In the genomic region with DNA sequence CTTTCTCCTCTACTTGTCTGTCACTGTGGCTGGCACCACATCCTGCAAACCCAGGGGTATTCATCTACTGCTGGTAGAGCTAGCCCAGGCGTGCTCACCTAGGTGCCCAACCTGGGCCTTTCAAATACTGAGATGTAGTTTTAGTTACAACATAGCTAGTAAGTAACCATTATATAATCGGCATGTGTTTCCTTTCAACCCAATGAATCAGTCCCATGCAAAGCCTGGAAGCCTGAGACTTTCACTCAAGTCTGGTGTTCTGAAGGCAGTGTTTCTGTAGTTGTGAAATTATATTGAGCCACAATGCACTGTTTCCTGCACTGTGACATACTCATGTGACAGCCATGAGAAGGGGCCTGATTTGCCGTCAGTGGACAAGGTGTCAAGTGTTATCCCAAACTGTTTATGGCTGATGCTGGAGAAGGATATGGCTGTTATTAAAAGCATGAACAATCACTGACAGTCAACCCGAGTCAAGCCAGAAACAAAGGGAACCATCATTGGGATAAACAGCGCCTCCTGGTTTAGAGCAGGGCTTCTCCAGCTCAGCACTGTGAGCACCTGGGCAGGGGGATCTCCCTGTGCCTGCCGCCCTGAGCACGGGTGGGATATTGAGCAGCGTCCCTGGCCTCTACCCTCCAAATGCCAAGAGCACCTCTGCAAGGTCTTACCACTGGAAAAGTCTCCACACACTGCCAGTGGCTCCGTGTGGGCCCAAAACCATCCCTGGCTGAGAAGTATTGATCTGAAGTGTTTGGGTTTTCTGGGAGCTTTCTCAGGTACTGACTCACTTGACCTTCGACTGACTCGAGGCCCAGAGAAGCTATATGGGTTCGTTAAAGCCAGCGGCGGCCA, we compare ENCODE assay signal across 8 cellular contexts. TPM values are rescaled to one million over a fixed set of nuclear protein-coding genes. Genes with fewer than 3 reads are reported as not detected.
DNase-seq lines count a peak whose midpoint lies in the region; ATAC-seq and TF ChIP-seq lines count a peak whose summit lies in the region.

No MANE protein-coding gene starts in this region.

- TF ChIP-seq CTCF in AG09319 (IDR thresholded peaks at IDR 0.05; ENCODE audit: low read depth, low read length) (peak; percentile 41), GM12873 (IDR thresholded peaks at IDR 0.05; ENCODE audit: insufficient read depth, low read depth, low read length, missing control alignments) (peak; percentile 43), endothelial cell (IDR thresholded peaks at IDR 0.05; ENCODE audit: unreplicated experiment) (no peak), neural cell (IDR thresholded peaks at IDR 0.05; ENCODE audit: poor library complexity, severe bottlenecking) (peak; percentile 62)

- H2AFZ ChIP-seq in neural cell (ENCODE audit: low read depth, low read length) = no peak overlapping the region

- H3K27ac ChIP-seq in SK-N-MC (peak overlapping the region; percentile 71), neural cell (ENCODE audit: low read length) (peak overlapping the region; percentile 88)

- H3K4me1 Mint-ChIP-seq in endothelial cell (ENCODE audit: unreplicated experiment) = peaks cover 31% of the 10 kb centered on the region

- no peak for TF ChIP-seq EP300 in neural cell (conservative IDR thresholded peaks at IDR 0.05; ENCODE audit: poor library complexity, severe bottlenecking)

- H3K4me3 Mint-ChIP-seq in endothelial cell (ENCODE audit: unreplicated experiment) = peak overlapping the region; percentile 98

- no peaks in the 10 kb centered on the region for H3K27me3 ChIP-seq in neural cell (ENCODE audit: insufficient read depth, low read depth, low read length)

- H3K9ac ChIP-seq in SK-N-MC (ENCODE audit: insufficient read length) (peak overlapping the region; percentile 96), neural cell (ENCODE audit: low read length) (peak overlapping the region; percentile 84)

- H3K36me3 Mint-ChIP-seq in endothelial cell (ENCODE audit: low read depth, unreplicated experiment) = peaks cover 38% of the 10 kb centered on the region

- peak overlapping the region; percentile 88 for H3K4me2 ChIP-seq in neural cell (ENCODE audit: low read length)

- H3F3A ChIP-seq in neural cell (ENCODE audit: insufficient read depth, low read length, poor library complexity, severe bottlenecking) = peaks cover 7% of the 10 kb centered on the region

- no peaks in the 10 kb centered on the region for H3K9me2 ChIP-seq in neural cell (ENCODE audit: insufficient read depth, low read length)

- H4K20me1 ChIP-seq in neural cell (ENCODE audit: insufficient read depth) = peaks cover 50% of the 10 kb centered on the region

- DNase-seq in AG09319 (ENCODE audit: extremely low read depth, low read depth) (no peak), SK-N-MC (ENCODE audit: low read depth, low spot score) (no peak), endothelial cell (ENCODE audit: low spot score) (no peak), KG1 (lab: John Stamatoyannopoulos, UW) (no peak), islet precursor cell (no peak)

- H3K4me3 ChIP-seq in SK-N-MC (peak overlapping the region; percentile 97), neural cell (ENCODE audit: low read length) (peak overlapping the region; percentile 90)

- no peaks in the 10 kb centered on the region for H3K9me3 Mint-ChIP-seq in endothelial cell (ENCODE audit: unreplicated experiment)

- TF ChIP-seq RAD21 in neural cell (conservative IDR thresholded peaks at IDR 0.05) = no peak

- no peak for ATAC-seq in GM21447 (IDR thresholded peaks at IDR 0.05; ENCODE audit: unreplicated experiment)

- peaks cover 21% of the 10 kb centered on the region for H3K27me3 Mint-ChIP-seq in endothelial cell (ENCODE audit: unreplicated experiment)

- H3K36me3 ChIP-seq in SK-N-MC (ENCODE audit: insufficient read depth, low read length) = peaks cover 59% of the 10 kb centered on the region
- H3K36me3 ChIP-seq in neural cell (ENCODE audit: insufficient read depth, low read length) = peaks cover 10% of the 10 kb centered on the region

- H3K79me2 ChIP-seq in neural cell (replicated peaks; ENCODE audit: insufficient read depth, low read length) = peaks cover 64% of the 10 kb centered on the region

- peak overlapping the region; percentile 95 for H3K27ac Mint-ChIP-seq in endothelial cell (ENCODE audit: unreplicated experiment)

- no peaks in the 10 kb centered on the region for H3K9me3 ChIP-seq in SK-N-MC (ENCODE audit: low read depth, low read length)
- no peaks in the 10 kb centered on the region for H3K9me3 ChIP-seq in neural cell (ENCODE audit: low read length)

TF ChIP-seq in neural cell, 6 proteins besides CTCF, POLR2A, EP300 and RAD21:
- TF ChIP-seq SMC3 (conservative IDR thresholded peaks at IDR 0.05; ENCODE audit: poor library complexity) (peak; percentile 61), POLR2AphosphoS5 (IDR thresholded peaks at IDR 0.05) (peak; percentile 34), TAF1 (IDR thresholded peaks at IDR 0.05; ENCODE audit: low read depth) (no peak), MXI1 (conservative IDR thresholded peaks at IDR 0.05; ENCODE audit: poor library complexity, severe bottlenecking) (peak; percentile 20), EZH2 (IDR thresholded peaks at IDR 0.05; ENCODE audit: borderline replicate concordance, insufficient read depth, low read length, poor library complexity, severe bottlenecking) (no peak)

RNA-seq across cellular contexts. Expression of gene PSMA7, which starts 1.6 kb away (rescaled TPM):
- total RNA-seq in endothelial cell (ENCODE audit: unreplicated experiment) = 302 TPM
- 871 and 874 TPM in 2 replicates for polyA plus RNA-seq in neural cell
- 181 and 185 TPM in 2 replicates for polyA minus RNA-seq in neural cell

RNA-seq across cellular contexts. Expression of gene SS18L1, which starts 1.9 kb away (rescaled TPM):
- total RNA-seq in endothelial cell (ENCODE audit: unreplicated experiment) = 17.5 TPM
- polyA plus RNA-seq in neural cell = 117 and 132 TPM in 2 replicates
- polyA minus RNA-seq in neural cell = 119 and 121 TPM in 2 replicates

RNA-seq across cellular contexts. Expression of gene LSM14B, which starts 19.3 kb away (rescaled TPM):
- total RNA-seq in endothelial cell (ENCODE audit: unreplicated experiment) = 35.3 TPM
- polyA plus RNA-seq in neural cell = 207 and 213 TPM in 2 replicates
- 130 and 131 TPM in 2 replicates for polyA minus RNA-seq in neural cell

RNA-seq across cellular contexts. Expression of gene MTG2, which starts 41.2 kb away (rescaled TPM):
- 20.2 TPM for total RNA-seq in endothelial cell (ENCODE audit: unreplicated experiment)
- 22.4 and 36.1 TPM in 2 replicates for polyA plus RNA-seq in neural cell
- 21.3 and 23.1 TPM in 2 replicates for polyA minus RNA-seq in neural cell
